8 cellular contexts compared by ENCODE assay signal in genomic region chr6:21593412-21593926, GRCh38. TPM values are rescaled to one million over a fixed set of nuclear protein-coding genes. Genes with fewer than 3 reads are reported as not detected.
DNase-seq lines count a peak whose midpoint lies in the region; ATAC-seq and TF ChIP-seq lines count a peak whose summit lies in the region.

TSS of gene SOX4 (plus strand) at chr6:21593751. CDS start at chr6:21594535, 784 bp downstream.

- H3K4me1 Mint-ChIP-seq in Caco-2 (ENCODE audit: low read depth, unreplicated experiment): peaks cover 6% of the 10 kb centered on the region
- peaks cover 13 to 22% of the 10 kb centered on the region in 2 donors for H3K4me1 Mint-ChIP-seq in effector memory CD8-positive, alpha-beta T cell (ENCODE audit: low read depth in 2 of 2)

- peaks cover 2% of the 10 kb centered on the region; the same call in 1 of the 2 replicates for H3K36me3 ChIP-seq in Caco-2 (ENCODE audit: control insufficient read depth, insufficient read depth, low read length)

- peak in 1 of 2 donors; percentile 81 for TF ChIP-seq POLR2A in lower leg skin (IDR thresholded peaks at IDR 0.05)

- TF ChIP-seq CTCF in Caco-2 (IDR thresholded peaks at IDR 0.05; ENCODE audit: insufficient read depth in 1 of 2, low read depth in 1 of 2, low read length in 1 of 2, severe bottlenecking in 1 of 2, unreplicated experiment in 1 of 2) (no peak), lower leg skin (IDR thresholded peaks at IDR 0.05) (no peak)

- POLR2A ChIA-PET in Caco-2 (lab: Charles Lee): interaction anchor here (0.5 to 1.3 kb wide), 25 partner anchors 8 to 1324 kb away, joined by 3 to 6 read pairs (median 3); no protein-coding TSS in a partner anchor

- H3K9me3 ChIP-seq in Caco-2: no peaks in the 10 kb centered on the region

- BruUV-seq in Caco-2 (replicated peaks; lab: Mats Ljungman, UMichigan): no TSS peak

- peak; percentile 56 for ATAC-seq in GM19463 (IDR thresholded peaks at IDR 0.05; ENCODE audit: unreplicated experiment)
- peak; percentile 57 for ATAC-seq in HG03565 (IDR thresholded peaks at IDR 0.05; ENCODE audit: unreplicated experiment)
- peak; percentile 59 for ATAC-seq in effector memory CD8-positive, alpha-beta T cell (replicated peaks)

- H3K36me3 Mint-ChIP-seq in Caco-2 (ENCODE audit: insufficient read depth, unreplicated experiment): peaks cover 30% of the 10 kb centered on the region
- H3K36me3 Mint-ChIP-seq in effector memory CD8-positive, alpha-beta T cell (ENCODE audit: insufficient read depth): peaks cover 11% of the 10 kb centered on the region

- CTCF ChIA-PET in Caco-2 (lab: Charles Lee): interaction anchor here (0.6 to 1.0 kb wide), 3 partner anchors 19 to 1030 kb away, joined by 4 to 8 read pairs (median 5); no protein-coding TSS in a partner anchor

- WGBS in lower leg skin, 2 donors: 0 to 1% methylated on average over 19 of the region's 19 CpGs

- peaks cover 9% of the 10 kb centered on the region for H3K4me1 ChIP-seq in Caco-2

- no peaks in the 10 kb centered on the region for H3K27me3 ChIP-seq in Caco-2 (replicated peaks; ENCODE audit: control insufficient read depth, insufficient read depth, low read length)

- intact Hi-C loops in Caco-2 (cut with micrococcal nuclease; ENCODE audit: unreplicated experiment) (loop anchor here (1.0 to 10.0 kb wide), 6 partner anchors 355 to 1234 kb away; no protein-coding TSS in a partner anchor), lower leg skin (cut with DNase I; ENCODE audit: low total_unique reads) (no loop called here)

- H3K27ac Mint-ChIP-seq in Caco-2 (ENCODE audit: unreplicated experiment): no peak within 1 kb of the TSS
- peak within 1 kb of the TSS in 1 of 2 donors; percentile 64 for H3K27ac Mint-ChIP-seq in effector memory CD8-positive, alpha-beta T cell

- peak within 1 kb of the TSS; percentile 20 for H3K4me3 Mint-ChIP-seq in Caco-2 (ENCODE audit: unreplicated experiment)
- H3K4me3 Mint-ChIP-seq in effector memory CD8-positive, alpha-beta T cell: no peak within 1 kb of the TSS

- no peaks in the 10 kb centered on the region for H3K9me3 Mint-ChIP-seq in Caco-2 (ENCODE audit: unreplicated experiment)
- no peaks in the 10 kb centered on the region for H3K9me3 Mint-ChIP-seq in effector memory CD8-positive, alpha-beta T cell

- no peaks in the 10 kb centered on the region for H3K27me3 Mint-ChIP-seq in Caco-2 (ENCODE audit: insufficient read depth, unreplicated experiment)
- peaks cover 27 to 31% of the 10 kb centered on the region in 2 donors for H3K27me3 Mint-ChIP-seq in effector memory CD8-positive, alpha-beta T cell

- DNase-seq in Caco-2 (peak; percentile 95 to 97), NCI-H526 (lab: John Stamatoyannopoulos, UW) (peak; percentile 99 to 100), lower leg skin (ENCODE audit: low spot score in 2 of 2) (peak; percentile 96 to 98)
- DNase-seq in activated CD4-positive, alpha-beta T cell treated with anti-CD3 and anti-CD28 coated beads, Interleukin-2, amount 50 U/mL, for 4 hours: peak; percentile 35 to 38
- DNase-seq in effector memory CD8-positive, alpha-beta T cell: peak in 2 of 3 experiments; percentile 20 to 45
- peak in 2 of 3 donors; percentile 30 for DNase-seq in stimulated activated CD4-positive, alpha-beta T cell treated with anti-CD3 and anti-CD28 coated beads, TNF-alpha, amount 100 ng/mL, for 1 hour (ENCODE audit: low read depth in 3 of 3, low spot score in 1 of 3)

- H3K4me3 ChIP-seq in Caco-2 (ENCODE audit: low read depth, low read length) (peak within 1 kb of the TSS; percentile 99), lower leg skin (ENCODE audit: low read depth, poor library complexity, severe bottlenecking) (peak within 1 kb of the TSS; percentile 87)

RNA-seq across cellular contexts. Expression of gene SOX4, which starts in this region (rescaled TPM):
- total RNA-seq in Caco-2 (2022) (76.8 and 77.3 TPM in 2 replicates), lower leg skin (10 to 100 TPM; 11.4 to 28.7 (median 13.6) TPM)

Comparison
In these comparisons a context has a peak if more than half of its experiments do, and no peak if none do; other contexts are left out.
1. Peak in every context shown above with its lines: DNase-seq, ATAC-seq and H3K4me3 ChIP-seq.
2. DNase-seq: peak in every context shown above with its lines; median percentile 100 in NCI-H526; 97 in lower leg skin; 96 in Caco-2; 36 in activated CD4-positive, alpha-beta T cell treated with anti-CD3 and anti-CD28 coated beads, Interleukin-2, amount 50 U/mL, for 4 hours; 32 in effector memory CD8-positive, alpha-beta T cell; 30 in stimulated activated CD4-positive, alpha-beta T cell treated with anti-CD3 and anti-CD28 coated beads, TNF-alpha, amount 100 ng/mL, for 1 hour.